8 cellular contexts compared by ENCODE assay signal in genomic region chr4:151407466-151408379, GRCh38. TPM values are rescaled to one million over a fixed set of nuclear protein-coding genes. Genes with fewer than 3 reads are reported as not detected.
DNase-seq lines count a peak whose midpoint lies in the region; ATAC-seq and TF ChIP-seq lines count a peak whose summit lies in the region.

No MANE protein-coding gene starts in this region.

- no peaks in the 10 kb centered on the region for H3K9me2 ChIP-seq in OCI-LY7 (ENCODE audit: insufficient read depth, low read length)

- 8% methylated on average over 17 to 29 of the region's 29 CpGs for WGBS in body of pancreas, 2 donors

- H3K4me2 ChIP-seq in OCI-LY7 (ENCODE audit: low read length), result peak overlapping the region; percentile 69; the same call in 1 of the 2 replicates

- no peak for TF ChIP-seq POLR2A in body of pancreas (IDR thresholded peaks at IDR 0.05)

- peak overlapping the region; percentile 69; the same call in 1 of the 2 replicates for H2AFZ ChIP-seq in OCI-LY7 (ENCODE audit: low read length)

- POLR2A ChIA-PET in OCI-LY7 (lab: Charles Lee), result no interaction called here

- H4K20me1 ChIP-seq in OCI-LY7 (ENCODE audit: insufficient read depth, low read length), result no peaks in the 10 kb centered on the region

- no peaks in the 10 kb centered on the region for H3K27me3 ChIP-seq in body of pancreas

- intact Hi-C loops in OCI-LY7 (cut with micrococcal nuclease; ENCODE audit: unreplicated experiment), result no loop called here
- intact Hi-C loops in body of pancreas (cut with DNase I), result no loop called here
- intact Hi-C loops in left colon (cut with DNase I, micrococcal nuclease), result no loop called here

- peak; percentile 32 for DNase-seq in activated T-cell treated with anti-CD3 and anti-CD28 coated beads, Interleukin-2, amount 50 U/mL, for 1 hour
- DNase-seq in activated T-cell treated with anti-CD3 and anti-CD28 coated beads for 4 hours (no peak), OCI-LY7 (ENCODE audit: low spot score) (no peak), body of pancreas (peak; percentile 47 to 75 (median 57)), left colon (peak; percentile 47 to 67), dermis blood vessel endothelial cell (no peak)
- DNase-seq in stimulated activated CD8-positive, alpha-beta memory T cell treated with anti-CD3 and anti-CD28 coated beads, Interleukin-7, amount 100 ng/mL, for 48 hours (ENCODE audit: extremely low read depth in 1 of 2, low read depth in 1 of 2), result peak; percentile 35 to 36

- no peaks in the 10 kb centered on the region for H3K9me3 ChIP-seq in OCI-LY7 (ENCODE audit: low read length)
- no peaks in the 10 kb centered on the region for H3K9me3 ChIP-seq in body of pancreas

- BruUV-seq in OCI-LY7 (replicated peaks; lab: Mats Ljungman, UMichigan), result no TSS peak

- CTCF ChIA-PET in OCI-LY7 (lab: Charles Lee; ENCODE audit: unreplicated experiment), result no interaction called here

- no peaks in the 10 kb centered on the region for H3K36me3 ChIP-seq in OCI-LY7 (ENCODE audit: insufficient read depth, low read length)
- no peaks in the 10 kb centered on the region for H3K36me3 ChIP-seq in body of pancreas (replicated peaks in 1 of 2; ENCODE audit: insufficient read depth in 1 of 2, low read depth in 2 of 2)

- ATAC-seq in HG02884 (IDR thresholded peaks at IDR 0.05; ENCODE audit: unreplicated experiment) (peak; percentile 79), body of pancreas (peak; percentile 22), left colon (peak; percentile 41)

- H3K27ac ChIP-seq in OCI-LY7 (ENCODE audit: low read depth, low read length, poor library complexity, severe bottlenecking), result no peak overlapping the region
- H3K27ac ChIP-seq in body of pancreas, result peak overlapping the region; percentile 92 to 97 (median 96)

- TF ChIP-seq CTCF in OCI-LY7 (conservative IDR thresholded peaks at IDR 0.05; ENCODE audit: low read length) (no peak), body of pancreas (IDR thresholded peaks at IDR 0.05) (peak in 5 of 7 experiments; percentile 35 to 70 (median 45))

- peak overlapping the region; percentile 61 for H3K4me3 ChIP-seq in OCI-LY7 (ENCODE audit: low read depth, low read length, poor library complexity, severe bottlenecking)
- peak overlapping the region; percentile 29 to 43 for H3K4me3 ChIP-seq in body of pancreas

- H3K4me1 ChIP-seq in OCI-LY7 (ENCODE audit: insufficient read depth, low read length, poor library complexity, severe bottlenecking) (no peaks in the 10 kb centered on the region), body of pancreas (peaks cover 34% of the 10 kb centered on the region)

- H3K79me2 ChIP-seq in OCI-LY7 (ENCODE audit: insufficient read depth, low read depth, low read length), result no peaks in the 10 kb centered on the region

RNA-seq across cellular contexts. Expression of gene FHIP1A, which starts 1.3 kb away (rescaled TPM):
- total RNA-seq in OCI-LY7 (2014; rRNA removed; shearing (Covaris generic)), result not detected in 2 replicates
- total RNA-seq in OCI-LY7 (2022) (not detected in 2 replicates), body of pancreas (10 to 100 TPM; 20.8 to 23.7 TPM), left colon (10 to 100 TPM; 32.1 to 33.6 TPM), dermis blood vessel endothelial cell (0.17 and 0.33 TPM in 2 replicates)

Comparison
In these comparisons a context has a peak if more than half of its experiments do, and no peak if none do; other contexts are left out.
1. DNase-seq: peak in activated T-cell treated with anti-CD3 and anti-CD28 coated beads, Interleukin-2, amount 50 U/mL, for 1 hour (single experiment), body of pancreas (4 of 4), left colon (2 of 2) and stimulated activated CD8-positive, alpha-beta memory T cell treated with anti-CD3 and anti-CD28 coated beads, Interleukin-7, amount 100 ng/mL, for 48 hours (2 of 2); none in activated T-cell treated with anti-CD3 and anti-CD28 coated beads for 4 hours (single experiment), OCI-LY7 (single experiment) and dermis blood vessel endothelial cell (single experiment).
2. ATAC-seq: peak in every context shown above with its lines; median percentile 79 in HG02884; 41 in left colon; 22 in body of pancreas.
3. RNA of gene FHIP1A, which starts 1.3 kb away (total RNA-seq): 32.1 to 33.6 TPM in left colon and 20.8 to 23.7 TPM in body of pancreas; 0.17 to 0.33 TPM in dermis blood vessel endothelial cell and not detected in OCI-LY7; every median in the first group is over 10 times any median in the second.